Comparison of ENCODE assay signal across 23 cellular contexts in genomic region chr7:151497306-151497871, GRCh38. TPM values are rescaled to one million over a fixed set of nuclear protein-coding genes. Genes with fewer than 3 reads are reported as not detected.
A peak's percentile ranks its signal among the peaks of the same experiment; 100 is the strongest.
DNase-seq lines count a peak whose midpoint lies in the region; ATAC-seq, FAIRE-seq and TF ChIP-seq lines count a peak whose summit lies in the region.
"Had no signal": no experiment of that assay in that cellular context is flagged by ENCODE, and none has a peak within 500 bp of the region (broad histone marks: within the 10 kb centered on the region; RNA-seq: fewer than 3 reads in every experiment).

No MANE protein-coding gene starts in this region.

- H3K27me3 Mint-ChIP-seq in Caco-2 (ENCODE audit: insufficient read depth, unreplicated experiment) (no peaks in the 10 kb centered on the region), nephron (ENCODE audit: low read depth) (no peaks in the 10 kb centered on the region)
- no peaks in the 10 kb centered on the region for H3K27me3 Mint-ChIP-seq in activated CD4-positive, alpha-beta T cell treated with anti-CD3 and anti-CD28 coated beads for 36 hours
- H3K27me3 Mint-ChIP-seq in CD4-positive, alpha-beta T cell: no peaks in the 10 kb centered on the region

- H3K4me2 ChIP-seq in K562 (ENCODE audit: insufficient read depth, low read length): no peak overlapping the region
- H3K4me2 ChIP-seq: BLaER1 treated with 17β-estradiol and CSF1 and Interleukin-3, amounts not matched to agents 10 nM and 100 nM had no signal

- H3K9ac ChIP-seq in K562 (ENCODE audit: insufficient read depth in 1 of 2, low read depth in 2 of 2, low read length in 2 of 2): peak overlapping the region in 1 of 2 experiments; percentile 67; a peak in 1 of 4 replicates
- H3K9ac ChIP-seq: BLaER1 treated with 17β-estradiol and CSF1 and Interleukin-3, amounts not matched to agents 10 nM and 100 nM had no signal

- H3K27me3 ChIP-seq in Caco-2 (replicated peaks; ENCODE audit: control insufficient read depth, insufficient read depth, low read length): no peaks in the 10 kb centered on the region
- no peaks in the 10 kb centered on the region for H3K27me3 ChIP-seq in K562 (ENCODE audit: control insufficient read depth in 2 of 2, insufficient read depth in 2 of 2, low read length in 2 of 2)
- no peaks in the 10 kb centered on the region for H3K27me3 ChIP-seq in CD4-positive, alpha-beta T cell (ENCODE audit: control insufficient read depth, insufficient read depth, low read length)
- H3K27me3 ChIP-seq: BLaER1 treated with 17β-estradiol and CSF1 and Interleukin-3, amounts not matched to agents 10 nM and 100 nM had no signal

- FAIRE-seq in GM12891 (lab: Jason Lieb, UNC): peak; percentile 47
- FAIRE-seq in K562 (lab: Jason Lieb, UNC): no peak
- FAIRE-seq: D721Med, HepG2, RCC 7860 had no signal

- H3K36me3 ChIP-seq in Caco-2 (ENCODE audit: control insufficient read depth, insufficient read depth, low read length) (0 out of 2 replicates have a peak, but pooled peaks cover 1% of the 10 kb centered on the region), K562 (ENCODE audit: control insufficient read depth, insufficient read depth, low read length) (peaks cover 16% of the 10 kb centered on the region; the same call in 2 of the 3 replicates)

- peaks cover 12% of the 10 kb centered on the region for H3K9me1 ChIP-seq in K562 (ENCODE audit: control insufficient read depth, insufficient read depth, low read length)

- TF ChIP-seq POLR2A in GM12891 (IDR thresholded peaks at IDR 0.05; ENCODE audit: low read depth, low read length) (no peak), K562 (conservative IDR thresholded peaks at IDR 0.05) (no peak)

- no peaks in the 10 kb centered on the region for H3K9me3 Mint-ChIP-seq in Caco-2 (ENCODE audit: unreplicated experiment)
- H3K9me3 Mint-ChIP-seq in nephron: no peaks in the 10 kb centered on the region
- no peaks in the 10 kb centered on the region for H3K9me3 Mint-ChIP-seq in activated CD4-positive, alpha-beta T cell treated with anti-CD3 and anti-CD28 coated beads for 36 hours (ENCODE audit: low read depth)
- H3K9me3 Mint-ChIP-seq in CD4-positive, alpha-beta T cell: no peaks in the 10 kb centered on the region
- H3K9me3 Mint-ChIP-seq: CD8-positive, alpha-beta memory T cell had no signal

- TF ChIP-seq EP300 in K562 (IDR thresholded peaks at IDR 0.05; ENCODE audit: low read length): no peak

- WGBS in K562 (ENCODE audit: insufficient coverage, low coverage, missing lambda C conversion rate): 89% methylated on average over 10 of the region's 10 CpGs

- intact Hi-C loops in Caco-2 (cut with micrococcal nuclease; ENCODE audit: unreplicated experiment) (no loop called here), K562 (cut with micrococcal nuclease) (no loop called here)
- intact Hi-C loops in activated CD4-positive, alpha-beta T cell treated with anti-CD3 and anti-CD28 coated beads for 36 hours (cut with DNase I, micrococcal nuclease): no loop called here
- intact Hi-C loops in CD4-positive, alpha-beta T cell (cut with DNase I, micrococcal nuclease): no loop called here

- no peak for DNase-seq in Caco-2
- DNase-seq in GM12891 (ENCODE audit: insufficient read length, low spot score): no peak
- DNase-seq in K562 (ENCODE audit: extremely low read depth in 1 of 4, low spot score in 3 of 4): no peak
- DNase-seq in activated CD4-positive, alpha-beta T cell treated with anti-CD3 and anti-CD28 coated beads for 36 hours: no peak
- no peak for DNase-seq in CD4-positive, alpha-beta T cell
- DNase-seq: CD8-positive, alpha-beta memory T cell; DMS79; GOT3; KG1; MV-4-11; NCI-H187; NCI-H2107; NCI-H510A; NCI-H748 treated with DMSO at 0.1 percent for 48 hours; NK-92 treated with Interleukin-12 subunit alpha and Interleukin-12 subunit beta, amount 100 ng/mL, for 24 hours; SHP77 had no signal

- H3K4me1 ChIP-seq in Caco-2 (peaks cover 43% of the 10 kb centered on the region), K562 (replicated peaks in 1 of 2; ENCODE audit: control insufficient read depth in 2 of 2, insufficient read depth in 2 of 2, low read length in 2 of 2) (peaks cover 14 to 19% of the 10 kb centered on the region in 2 experiments; a peak in 4 of 5 replicates)

- H3K4me3 Mint-ChIP-seq in Caco-2 (ENCODE audit: unreplicated experiment) (no peak overlapping the region), nephron (no peak overlapping the region)
- H3K4me3 Mint-ChIP-seq in activated CD4-positive, alpha-beta T cell treated with anti-CD3 and anti-CD28 coated beads for 36 hours: no peak overlapping the region
- H3K4me3 Mint-ChIP-seq in CD4-positive, alpha-beta T cell: no peak overlapping the region

- H3K4me1 Mint-ChIP-seq in Caco-2 (ENCODE audit: low read depth, unreplicated experiment): peaks cover 56% of the 10 kb centered on the region
- H3K4me1 Mint-ChIP-seq in nephron: peaks cover 60% of the 10 kb centered on the region
- peaks cover 51% of the 10 kb centered on the region for H3K4me1 Mint-ChIP-seq in activated CD4-positive, alpha-beta T cell treated with anti-CD3 and anti-CD28 coated beads for 36 hours
- H3K4me1 Mint-ChIP-seq in CD4-positive, alpha-beta T cell (ENCODE audit: low read depth): peaks cover 81% of the 10 kb centered on the region

- in situ Hi-C loops in K562 (cut with MboI): no loop called here

- POLR2A ChIA-PET in Caco-2 (lab: Charles Lee) (interaction anchor here (0.5 to 1.9 kb wide), 2 partner anchors 12 to 22 kb away, joined by 3 to 11 read pairs; partner anchors contain the start of gene RHEB), K562 (lab: Yijun Ruan, JAX) (interaction anchor here (0.6 to 4.5 kb wide), 9 partner anchors 9 to 223 kb away, joined by 3 to 30 read pairs (median 5); partner anchors contain the start of gene RHEB)
- POLR2A ChIA-PET in activated CD4-positive, alpha-beta T cell treated with anti-CD3 and anti-CD28 coated beads for 36 hours (lab: Charles Lee): interaction anchor here (1.0 to 1.1 kb wide), 2 partner anchors 9 to 10 kb away, joined by 3 read pairs; no protein-coding TSS in a partner anchor
- POLR2A ChIA-PET in CD4-positive, alpha-beta T cell (lab: Charles Lee): interaction anchor here (1.0 to 1.7 kb wide), 2 partner anchors 8 to 22 kb away, joined by 4 to 5 read pairs; partner anchors contain the start of gene RHEB

- H3K27ac Mint-ChIP-seq in Caco-2 (ENCODE audit: unreplicated experiment): peak overlapping the region; percentile 58
- H3K27ac Mint-ChIP-seq in nephron: peak overlapping the region in 2 of 3 experiments; percentile 35 to 43
- no peak overlapping the region for H3K27ac Mint-ChIP-seq in activated CD4-positive, alpha-beta T cell treated with anti-CD3 and anti-CD28 coated beads for 36 hours
- H3K27ac Mint-ChIP-seq in CD4-positive, alpha-beta T cell: no peak overlapping the region

- H3K4me3 ChIP-seq in Caco-2 (ENCODE audit: low read depth, low read length) (no peak overlapping the region), K562 (no peak overlapping the region)
- H3K4me3 ChIP-seq: BLaER1 treated with 17β-estradiol and CSF1 and Interleukin-3, amounts not matched to agents 10 nM and 100 nM; SK-N-MC had no signal

- CTCF ChIA-PET in Caco-2 (lab: Charles Lee) (no interaction called here), K562 (lab: Yijun Ruan, JAX; ENCODE audit: low intra/inter-chr PET ratio) (no interaction called here)
- CTCF ChIA-PET in activated CD4-positive, alpha-beta T cell treated with anti-CD3 and anti-CD28 coated beads for 36 hours (lab: Charles Lee): interaction anchor here (0.5 to 2.2 kb wide), 7 partner anchors 9 to 131 kb away, joined by 3 to 8 read pairs (median 3); no protein-coding TSS in a partner anchor
- CTCF ChIA-PET in CD4-positive, alpha-beta T cell (lab: Charles Lee): interaction anchor here (1.4 kb wide), 1 partner anchor 17 kb away, joined by 3 read pairs; no protein-coding TSS in a partner anchor

- no peak overlapping the region for H3K27ac ChIP-seq in K562 (ENCODE audit: extremely low read depth, low read depth, low read length)
- no peak overlapping the region for H3K27ac ChIP-seq in CD4-positive, alpha-beta T cell (ENCODE audit: low read depth, low read length)
- H3K27ac ChIP-seq: BLaER1 treated with 17β-estradiol and CSF1 and Interleukin-3, amounts not matched to agents 10 nM and 100 nM; SK-N-MC had no signal

- no peak for TF ChIP-seq RAD21 in K562 (CRISPR knock-in tag; conservative IDR thresholded peaks at IDR 0.05 in 1 of 2, IDR thresholded peaks at IDR 0.05 in 1 of 2)

- H4K20me1 ChIP-seq in K562 (replicated peaks; ENCODE audit: control insufficient read depth, insufficient read depth, low read length): peaks cover 55% of the 10 kb centered on the region

- BruUV-seq in Caco-2 (replicated peaks; lab: Mats Ljungman, UMichigan) (no TSS peak), K562 (replicated peaks; lab: Mats Ljungman, UMichigan) (no TSS peak)

- no peak for TF ChIP-seq CTCF in Caco-2 (IDR thresholded peaks at IDR 0.05; ENCODE audit: insufficient read depth in 1 of 2, low read depth in 1 of 2, low read length in 1 of 2, severe bottlenecking in 1 of 2, unreplicated experiment in 1 of 2)
- TF ChIP-seq CTCF in K562 (IDR thresholded peaks at IDR 0.05 in 2 of 3, conservative IDR thresholded peaks at IDR 0.05 in 1 of 3; ENCODE audit: insufficient read depth in 2 of 3, low read depth in 1 of 3, low read length in 3 of 3): no peak
- TF ChIP-seq CTCF in nephron (IDR thresholded peaks at IDR 0.05; ENCODE audit: unreplicated experiment in 3 of 3): no peak
- TF ChIP-seq CTCF in CD4-positive, alpha-beta T cell (IDR thresholded peaks at IDR 0.05): no peak

- ATAC-seq in K562 (peak; percentile 22), GM19452 (IDR thresholded peaks at IDR 0.05; ENCODE audit: unreplicated experiment) (no peak)
- ATAC-seq in activated CD4-positive, alpha-beta T cell treated with anti-CD3 and anti-CD28 coated beads for 36 hours: no peak
- no peak for ATAC-seq in CD4-positive, alpha-beta T cell (ENCODE audit: poor library complexity)
- ATAC-seq: HepG2 had no signal

- no peak overlapping the region for H2AFZ ChIP-seq in K562 (ENCODE audit: low read depth, low read length)

- H3K36me3 Mint-ChIP-seq in Caco-2 (ENCODE audit: insufficient read depth, unreplicated experiment) (peaks cover 29% of the 10 kb centered on the region), nephron (ENCODE audit: low read depth) (peaks cover 14% of the 10 kb centered on the region)
- peaks cover 7% of the 10 kb centered on the region for H3K36me3 Mint-ChIP-seq in activated CD4-positive, alpha-beta T cell treated with anti-CD3 and anti-CD28 coated beads for 36 hours (ENCODE audit: low read depth)
- H3K36me3 Mint-ChIP-seq in CD4-positive, alpha-beta T cell (ENCODE audit: low read depth): peaks cover 4% of the 10 kb centered on the region

- no peaks in the 10 kb centered on the region for H3K9me3 ChIP-seq in Caco-2
- no peaks in the 10 kb centered on the region for H3K9me3 ChIP-seq in K562 (replicated peaks; ENCODE audit: control insufficient read depth, insufficient read depth, low read depth, low read length)
- H3K9me3 ChIP-seq in CD4-positive, alpha-beta T cell (ENCODE audit: control insufficient read depth, low read length): no peaks in the 10 kb centered on the region

- peaks cover 100% of the 10 kb centered on the region for H3K79me2 ChIP-seq in K562 (ENCODE audit: control insufficient read depth, insufficient read depth, low read length)

RNA-seq across cellular contexts. Expression of gene RHEB, which starts 22.3 kb away (rescaled TPM):
- total RNA-seq in Caco-2 (2022): 156 and 159 TPM in 2 replicates
- 19.9 TPM for polyA plus RNA-seq in GM12891 (2012; ENCODE audit: low read depth, missing spikeins)
- total RNA-seq in K562 (2011; cell fraction: chromatin; rRNA removed; ENCODE audit: low replicate concordance): 35.9 and 119 TPM in 2 replicates
- total RNA-seq in K562 (2011; cell fraction: nucleolus; rRNA removed): 22.3 and 24.1 TPM in 2 replicates
- 69.2 and 108 TPM in 2 replicates for total RNA-seq in K562 (2011; cell fraction: nucleoplasm; rRNA removed)
- total RNA-seq in K562 (2014; rRNA removed): 122 and 126 TPM in 2 replicates
- 213 and 243 TPM in 2 replicates for total RNA-seq in K562 (2014; rRNA removed; fragmentation: Illumina TruSeq; extraction: Trizol)
- total RNA-seq in K562 (2015; rRNA removed; fragmentation: Illumina TruSeq; extraction: Trizol): 168 and 182 TPM in 2 replicates
- total RNA-seq in K562 (2021): 156 and 162 TPM in 2 replicates
- 139 and 249 TPM in 2 replicates for polyA plus RNA-seq in K562 (2011; rRNA removed)
- polyA plus RNA-seq in K562 (2011; cell fraction: cytosol; rRNA removed): 56.0 and 60.3 TPM in 2 replicates
- 30.6 and 47.5 TPM in 2 replicates for polyA plus RNA-seq in K562 (2011; cell fraction: nucleus; rRNA removed)
- 144 and 166 TPM in 2 replicates for polyA plus RNA-seq in K562 (2012)
- polyA plus RNA-seq in K562 (2014; fragmentation: Illumina TruSeq; extraction: Trizol): 152 and 189 TPM in 2 replicates
- polyA plus RNA-seq in K562 (2014; fragmentation: Nextera tagmentation; extraction: Ambion mirVana): 10 to 100 TPM; 28.5 to 35.3 TPM
- polyA plus RNA-seq in K562 (2014; rRNA removed): 205 and 230 TPM in 2 replicates
- 73.7 and 78.8 TPM in 2 replicates for polyA minus RNA-seq in K562 (2011; rRNA and poly(A)+ RNA removed)
- 30.4 and 62.8 TPM in 2 replicates for polyA minus RNA-seq in K562 (2011; cell fraction: cytosol; rRNA and poly(A)+ RNA removed)
- polyA minus RNA-seq in K562 (2011; cell fraction: nucleus; rRNA and poly(A)+ RNA removed): 19.4 and 22.0 TPM in 2 replicates
- 10 to 100 TPM; 42.8 to 43.0 TPM for total RNA-seq in activated CD4-positive, alpha-beta T cell treated with anti-CD3 and anti-CD28 coated beads for 36 hours
- total RNA-seq in CD4-positive, alpha-beta T cell: 10 to 100 TPM; 40.3 to 42.6 TPM

RNA-seq across cellular contexts. Expression of gene CRYGN, which starts 57.4 kb away (rescaled TPM):
- total RNA-seq in Caco-2 (2022) (not detected in 2 replicates), K562 (2014; rRNA removed) (not detected in 2 replicates), K562 (2014; rRNA removed; fragmentation: Illumina TruSeq; extraction: Trizol) (not detected in 2 replicates), K562 (2015; rRNA removed; fragmentation: Illumina TruSeq; extraction: Trizol) (not detected in 2 replicates), K562 (2021) (not detected in 2 replicates)
- not detected for polyA plus RNA-seq in GM12891 (2012; ENCODE audit: low read depth, missing spikeins)
- total RNA-seq in K562 (2011; cell fraction: chromatin; rRNA removed; ENCODE audit: low replicate concordance): 0.19 and 0.23 TPM in 2 replicates
- total RNA-seq in K562 (2011; cell fraction: nucleolus; rRNA removed): not detected in 2 replicates
- not detected in 2 replicates for total RNA-seq in K562 (2011; cell fraction: nucleoplasm; rRNA removed)
- polyA plus RNA-seq in K562 (2011; rRNA removed) (not detected in 2 replicates), K562 (2014; fragmentation: Illumina TruSeq; extraction: Trizol) (not detected in 2 replicates), K562 (2014; fragmentation: Nextera tagmentation; extraction: Ambion mirVana) (not detected), K562 (2014; rRNA removed) (not detected in 2 replicates)
- polyA plus RNA-seq in K562 (2011; cell fraction: cytosol; rRNA removed): not detected in 2 replicates
- polyA plus RNA-seq in K562 (2011; cell fraction: nucleus; rRNA removed): 0.09 TPM in 1 of 2 replicates, not detected in the other
- polyA plus RNA-seq in K562 (2012): not detected in 2 replicates
- not detected in 2 replicates for polyA minus RNA-seq in K562 (2011; rRNA and poly(A)+ RNA removed)
- polyA minus RNA-seq in K562 (2011; cell fraction: cytosol; rRNA and poly(A)+ RNA removed): not detected in 2 replicates
- not detected in 2 replicates for polyA minus RNA-seq in K562 (2011; cell fraction: nucleus; rRNA and poly(A)+ RNA removed)
- under 1 TPM in 1 of 2 experiments, not detected in 1; 0.11 TPM for total RNA-seq in activated CD4-positive, alpha-beta T cell treated with anti-CD3 and anti-CD28 coated beads for 36 hours
- total RNA-seq in CD4-positive, alpha-beta T cell: under 1 TPM in 1 of 2 experiments, not detected in 1; 0.14 TPM
- total RNA-seq: CD8-positive, alpha-beta memory T cell; HepG2 had no signal

Comparison
In these comparisons a context has a peak if more than half of its experiments do, and no peak if none do; other contexts are left out.
1. H3K27ac Mint-ChIP-seq: peak in Caco-2 (single experiment) and nephron (2 of 3); none in activated CD4-positive, alpha-beta T cell treated with anti-CD3 and anti-CD28 coated beads for 36 hours (single experiment) and CD4-positive, alpha-beta T cell (single experiment).
2. CTCF ChIA-PET loops: an anchor here in activated CD4-positive, alpha-beta T cell treated with anti-CD3 and anti-CD28 coated beads for 36 hours (0.5 to 2.2 kb wide) and CD4-positive, alpha-beta T cell (1.4 kb wide); none called in Caco-2 and K562.